Comparison of ENCODE assay signal across 29 cellular contexts in the genomic region with DNA sequence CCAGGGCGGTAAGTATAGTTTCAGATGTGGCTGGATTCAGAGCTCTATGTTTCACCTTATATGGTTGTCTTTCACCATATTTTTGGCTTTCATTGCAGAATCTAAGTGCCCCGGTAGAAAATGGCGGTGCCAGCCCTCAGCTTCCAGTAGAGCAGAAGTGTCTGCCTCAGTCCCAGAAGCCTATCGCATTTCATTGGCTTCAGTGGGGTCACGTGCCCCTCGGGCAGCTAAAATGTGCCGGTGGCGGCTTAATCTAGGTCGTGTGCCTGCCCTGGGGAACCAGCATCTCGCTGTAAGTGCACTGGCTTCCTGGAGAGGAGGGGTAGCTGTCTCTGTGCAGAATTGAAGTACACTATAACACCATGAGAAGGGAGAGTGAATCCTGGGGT.
"Had no signal": no experiment of that assay in that cellular context is flagged by ENCODE, and none has a peak within 500 bp of the region (broad histone marks: within the 10 kb centered on the region; RNA-seq: fewer than 3 reads in every experiment).

No MANE protein-coding gene starts in this region.

- ATAC-seq: activated CD4-positive, alpha-beta T cell treated with anti-CD3 and anti-CD28 coated beads for 36 hours; body of pancreas; gastrocnemius medialis; mucosa of descending colon; natural killer cell treated with Interleukin-12 subunit alpha and Interleukin-12 subunit beta and Interleukin-15 and Interleukin-18, amount 100 ng/mL, for 72 hours; pancreas had no signal

- H3K79me2 ChIP-seq: hepatocyte had no signal

- H3K36me3 Mint-ChIP-seq: activated naive CD8-positive, alpha-beta T cell treated with anti-CD3 and anti-CD28 coated beads for 36 hours; natural killer cell treated with Interleukin-12 subunit alpha and Interleukin-12 subunit beta and Interleukin-15 and Interleukin-18, amount 100 ng/mL, for 72 hours had no signal

- H3K4me3 Mint-ChIP-seq: activated B cell treated with CpG ODN at 0.5 μM for 24 hours; activated CD4-positive, alpha-beta T cell treated with anti-CD3 and anti-CD28 coated beads for 36 hours; activated naive CD4-positive, alpha-beta T cell treated with anti-CD3 and anti-CD28 coated beads for 36 hours; activated naive CD8-positive, alpha-beta T cell treated with anti-CD3 and anti-CD28 coated beads for 36 hours; activated T-helper 1 cell treated with anti-CD3 and anti-CD28 coated beads, Interleukin-12 subunit alpha, Interleukin-12 subunit beta, Interleukin-2, Interleukin-4 antibody, amounts not matched to agents 30 ng/mL and 10 ng/mL and 1 ng/mL, durations not matched to agents 14 hours and 24 hours and 36 hours; natural killer cell treated with Interleukin-12 subunit alpha and Interleukin-12 subunit beta and Interleukin-15 and Interleukin-18, amount 100 ng/mL, for 72 hours had no signal

- H3K4me1 Mint-ChIP-seq: activated B cell treated with CpG ODN at 0.5 μM for 24 hours; activated CD4-positive, alpha-beta T cell treated with anti-CD3 and anti-CD28 coated beads for 36 hours; activated naive CD8-positive, alpha-beta T cell treated with anti-CD3 and anti-CD28 coated beads for 36 hours had no signal

- H3K4me3 ChIP-seq: adrenal gland, body of pancreas, gastrocnemius medialis, hepatocyte, left ventricle myocardium inferior, lung, mucosa of descending colon, pancreas, prostate gland, smooth muscle cell, suprapubic skin, transverse colon had no signal

- H3K27me3 ChIP-seq: adrenal gland, body of pancreas, gastrocnemius medialis, hepatocyte, pancreas, suprapubic skin, transverse colon had no signal

- H3K27ac Mint-ChIP-seq: activated B cell treated with CpG ODN at 0.5 μM for 24 hours; activated CD4-positive, alpha-beta T cell treated with anti-CD3 and anti-CD28 coated beads for 36 hours; activated naive CD4-positive, alpha-beta T cell treated with anti-CD3 and anti-CD28 coated beads for 36 hours; activated naive CD8-positive, alpha-beta T cell treated with anti-CD3 and anti-CD28 coated beads for 36 hours; activated T-helper 1 cell treated with anti-CD3 and anti-CD28 coated beads, Interleukin-12 subunit alpha, Interleukin-12 subunit beta, Interleukin-2, Interleukin-4 antibody, amounts not matched to agents 30 ng/mL and 10 ng/mL and 1 ng/mL, durations not matched to agents 14 hours and 24 hours and 36 hours; natural killer cell treated with Interleukin-12 subunit alpha and Interleukin-12 subunit beta and Interleukin-15 and Interleukin-18, amount 100 ng/mL, for 72 hours had no signal

- H2AFZ ChIP-seq: hepatocyte had no signal

- H3K4me2 ChIP-seq: hepatocyte, smooth muscle cell had no signal

- H3K9me3 Mint-ChIP-seq: activated B cell treated with CpG ODN at 0.5 μM for 24 hours; activated naive CD4-positive, alpha-beta T cell treated with anti-CD3 and anti-CD28 coated beads for 36 hours; activated naive CD8-positive, alpha-beta T cell treated with anti-CD3 and anti-CD28 coated beads for 36 hours; activated T-helper 1 cell treated with anti-CD3 and anti-CD28 coated beads, Interleukin-12 subunit alpha, Interleukin-12 subunit beta, Interleukin-2, Interleukin-4 antibody, amounts not matched to agents 30 ng/mL and 10 ng/mL and 1 ng/mL, durations not matched to agents 14 hours and 24 hours and 36 hours; natural killer cell treated with Interleukin-12 subunit alpha and Interleukin-12 subunit beta and Interleukin-15 and Interleukin-18, amount 100 ng/mL, for 72 hours had no signal

- DNase-seq: activated B cell treated with CpG ODN at 0.5 μM for 24 hours; activated CD4-positive, alpha-beta T cell treated with anti-CD3 and anti-CD28 coated beads for 36 hours; activated CD8-positive, alpha-beta memory T cell treated with anti-CD3 and anti-CD28 coated beads for 24 hours; activated effector memory CD4-positive, alpha-beta T cell treated with anti-CD3 and anti-CD28 coated beads, Interleukin-2, amount 50 U/mL, for 16 hours; activated naive CD4-positive, alpha-beta T cell treated with anti-CD3 and anti-CD28 coated beads for 36 hours; activated naive CD8-positive, alpha-beta T cell treated with anti-CD3 and anti-CD28 coated beads for 36 hours; adrenal gland; aorta; body of pancreas; effector CD8-positive, alpha-beta T cell; gastrocnemius medialis; islet precursor cell; left ventricle myocardium inferior; mesendoderm; mucosa of descending colon; nucleus accumbens; pancreas; stimulated activated CD4-positive, alpha-beta T cell treated with anti-CD3 and anti-CD28 coated beads, Interleukin-15, amount 100 ng/mL, for 24 hours; stimulated activated CD4-positive, alpha-beta T cell treated with anti-CD3 and anti-CD28 coated beads, Interleukin-2, amount 100 ng/mL, for 24 hours; stimulated activated naive CD4-positive, alpha-beta T cell; T-helper 2 cell; transverse colon had no signal

- H3K27ac ChIP-seq: adrenal gland, body of pancreas, gastrocnemius medialis, hepatocyte, left ventricle myocardium inferior, pancreas, prostate gland, suprapubic skin, transverse colon had no signal

- H3K9me3 ChIP-seq: adrenal gland, body of pancreas, gastrocnemius medialis, left ventricle myocardium inferior, mucosa of descending colon, pancreas, prostate gland, suprapubic skin, transverse colon had no signal

- H3K36me3 ChIP-seq: adrenal gland, gastrocnemius medialis, left ventricle myocardium inferior, pancreas, prostate gland, suprapubic skin, transverse colon had no signal

- H3K4me1 ChIP-seq: adrenal gland, gastrocnemius medialis, left ventricle myocardium inferior, prostate gland, suprapubic skin had no signal
